In the genomic region with DNA sequence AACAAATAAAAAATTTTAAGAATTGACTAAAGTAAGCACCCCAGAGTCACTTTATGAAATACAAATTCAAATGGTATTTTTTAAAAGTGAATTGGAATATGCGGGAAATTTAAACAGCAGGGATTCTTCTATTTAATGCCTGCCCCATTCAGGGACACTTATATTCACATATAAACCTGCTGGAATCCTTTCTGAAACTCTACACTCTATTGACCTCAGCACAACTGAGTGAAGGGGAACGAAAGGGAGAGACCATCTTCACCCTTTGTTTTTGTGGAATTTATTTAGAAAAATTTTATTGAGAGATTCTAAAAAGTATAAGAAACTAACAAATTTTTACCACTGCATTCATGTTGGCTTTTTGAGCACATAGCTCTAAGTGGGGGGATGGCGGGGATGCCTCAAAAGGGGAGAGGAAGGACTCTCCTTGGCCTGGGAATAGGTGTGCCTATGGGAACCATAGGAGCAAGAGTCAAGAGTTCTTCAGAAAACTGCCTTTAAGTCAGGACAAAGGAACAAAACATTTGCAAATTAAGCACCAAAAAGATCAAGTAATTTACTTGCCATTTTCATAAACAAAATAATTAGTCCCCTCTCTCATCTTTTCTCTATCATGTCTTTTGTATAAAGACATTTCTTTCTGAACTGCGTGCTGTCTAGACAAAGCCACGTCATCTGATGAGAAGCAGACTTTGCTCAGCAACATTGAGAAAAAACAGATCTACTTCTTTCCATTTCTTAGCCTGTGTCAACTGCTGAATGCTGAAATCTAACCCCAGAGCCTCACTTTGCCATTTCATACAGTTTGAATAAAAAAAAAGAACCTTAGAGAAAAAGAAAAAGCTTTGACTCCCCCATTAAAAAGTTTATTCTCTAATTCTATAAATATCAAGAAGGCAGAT, we compare ENCODE assay signal across 22 cellular contexts.
A peak's percentile ranks its signal among the peaks of the same experiment; 100 is the strongest.
DNase-seq lines count a peak whose midpoint lies in the region; TF ChIP-seq lines count a peak whose summit lies in the region.
"Had no signal": no experiment of that assay in that cellular context is flagged by ENCODE, and none has a peak within 500 bp of the region (broad histone marks: within the 10 kb centered on the region; RNA-seq: fewer than 3 reads in every experiment).

No MANE protein-coding gene starts in this region.

- H3K9me3 ChIP-seq in SK-N-MC (ENCODE audit: low read depth, low read length), result peaks cover 6% of the 10 kb centered on the region; the same call in 1 of the 2 replicates
- H3K9me3 ChIP-seq: esophagus muscularis mucosa, Peyer's patch, suprapubic skin had no signal

- H3K4me1 Mint-ChIP-seq in nephron progenitor cell, result no peaks in the 10 kb centered on the region
- H3K4me1 Mint-ChIP-seq: activated CD4-positive, alpha-beta T cell treated with anti-CD3 and anti-CD28 coated beads, Interleukin-2, amount 10 ng/mL, durations not matched to agents 24 days and 14 days had no signal

- no peak for TF ChIP-seq CTCF in nephron progenitor cell (IDR thresholded peaks at IDR 0.05)

- H3K27ac Mint-ChIP-seq in nephron progenitor cell, result peak overlapping the region; percentile 9
- H3K27ac Mint-ChIP-seq: activated CD4-positive, alpha-beta T cell treated with anti-CD3 and anti-CD28 coated beads, Interleukin-2, amount 10 ng/mL, durations not matched to agents 24 days and 14 days; activated naive CD4-positive, alpha-beta T cell treated with anti-CD3 and anti-CD28 coated beads, Interleukin-2, amount 50 U/mL, for 72 hours; activated T-helper 1 cell treated with anti-CD3 and anti-CD28 coated beads, Interleukin-12 subunit alpha, Interleukin-12 subunit beta, Interleukin-2, Interleukin-4 antibody, amounts not matched to agents 30 ng/mL and 10 ng/mL and 1 ng/mL, durations not matched to agents 14 hours and 24 hours and 36 hours; natural killer cell treated with Interleukin-12 subunit alpha and Interleukin-12 subunit beta and Interleukin-15 and Interleukin-18, amount 100 ng/mL, for 72 hours; T-helper 1 cell treated with Interleukin-12 subunit alpha and Interleukin-12 subunit beta and Interleukin-4 antibody, amounts not matched to agents 30 μg/mL and 1 μg/mL, for 36 hours had no signal

- DNase-seq in AG08395 (ENCODE audit: low spot score), result peak; percentile 8
- no peak for DNase-seq in SK-N-MC (ENCODE audit: low read depth, low spot score)
- peak; percentile 6 for DNase-seq in fibroblast of gingiva (ENCODE audit: low read depth)
- DNase-seq in nephron progenitor cell, result no peak
- no peak for DNase-seq in stimulated activated CD4-positive, alpha-beta T cell treated with anti-CD3 and anti-CD28 coated beads, Interleukin-4, amount 100 ng/mL, for 24 hours
- no peak for DNase-seq in caudate nucleus (lab: John Stamatoyannopoulos, UW)
- DNase-seq in AG20443 (ENCODE audit: low spot score), result no peak
- DNase-seq in middle frontal gyrus (ENCODE audit: extremely low spot score, low spot score), result no peak
- DNase-seq: activated CD4-positive, alpha-beta T cell treated with anti-CD3 and anti-CD28 coated beads, Interleukin-2, amount 10 ng/mL, durations not matched to agents 24 days and 14 days; DMS79 treated with DMSO at 0.1 percent for 48 hours; effector CD8-positive, alpha-beta T cell; glutamatergic neuron; GOT3; NCI-H524; Peyer's patch had no signal

- no peak overlapping the region for H3K4me3 Mint-ChIP-seq in nephron progenitor cell
- H3K4me3 Mint-ChIP-seq: activated CD4-positive, alpha-beta T cell treated with anti-CD3 and anti-CD28 coated beads, Interleukin-2, amount 10 ng/mL, durations not matched to agents 24 days and 14 days; activated T-helper 1 cell treated with anti-CD3 and anti-CD28 coated beads, Interleukin-12 subunit alpha, Interleukin-12 subunit beta, Interleukin-2, Interleukin-4 antibody, amounts not matched to agents 30 ng/mL and 10 ng/mL and 1 ng/mL, durations not matched to agents 14 hours and 24 hours and 36 hours; natural killer cell treated with Interleukin-12 subunit alpha and Interleukin-12 subunit beta and Interleukin-15 and Interleukin-18, amount 100 ng/mL, for 72 hours; T-helper 1 cell treated with Interleukin-12 subunit alpha and Interleukin-12 subunit beta and Interleukin-4 antibody, amounts not matched to agents 30 μg/mL and 1 μg/mL, for 36 hours had no signal

- H3K4me3 ChIP-seq in SK-N-MC, result no peak overlapping the region
- H3K4me3 ChIP-seq: esophagus muscularis mucosa, Peyer's patch, suprapubic skin had no signal

- peaks cover 56% of the 10 kb centered on the region for H3K36me3 Mint-ChIP-seq in nephron progenitor cell (ENCODE audit: low read depth)

- peaks cover 52% of the 10 kb centered on the region for H3K36me3 ChIP-seq in SK-N-MC (ENCODE audit: insufficient read depth, low read length)

- H3K27ac ChIP-seq in SK-N-MC (peak overlapping the region; percentile 51; the same call in 1 of the 2 replicates), caudate nucleus (ENCODE audit: low read depth, low read length) (no peak overlapping the region)
- H3K27ac ChIP-seq: esophagus muscularis mucosa, parathyroid adenoma, Peyer's patch, suprapubic skin had no signal

- no peak overlapping the region for H3K9ac ChIP-seq in SK-N-MC (ENCODE audit: insufficient read length)
- H3K9ac ChIP-seq: parathyroid adenoma had no signal

- peaks cover 3% of the 10 kb centered on the region for H3K27me3 Mint-ChIP-seq in nephron progenitor cell (ENCODE audit: low read depth, poor library complexity)
- H3K27me3 Mint-ChIP-seq: activated CD4-positive, alpha-beta T cell treated with anti-CD3 and anti-CD28 coated beads, Interleukin-2, amount 10 ng/mL, durations not matched to agents 24 days and 14 days; natural killer cell treated with Interleukin-12 subunit alpha and Interleukin-12 subunit beta and Interleukin-15 and Interleukin-18, amount 100 ng/mL, for 72 hours had no signal

- H3K9me3 Mint-ChIP-seq in nephron progenitor cell, result peaks cover 15% of the 10 kb centered on the region
- H3K9me3 Mint-ChIP-seq: activated CD4-positive, alpha-beta T cell treated with anti-CD3 and anti-CD28 coated beads, Interleukin-2, amount 10 ng/mL, durations not matched to agents 24 days and 14 days; activated naive CD4-positive, alpha-beta T cell treated with anti-CD3 and anti-CD28 coated beads, Interleukin-2, amount 50 U/mL, for 72 hours; natural killer cell treated with Interleukin-12 subunit alpha and Interleukin-12 subunit beta and Interleukin-15 and Interleukin-18, amount 100 ng/mL, for 72 hours had no signal

Comparison
In these comparisons a context has a peak if more than half of its experiments do, and no peak if none do; other contexts are left out.
1. DNase-seq: peak in AG08395 (single experiment) and fibroblast of gingiva (single experiment); none in SK-N-MC (single experiment), nephron progenitor cell (single experiment), stimulated activated CD4-positive, alpha-beta T cell treated with anti-CD3 and anti-CD28 coated beads, Interleukin-4, amount 100 ng/mL, for 24 hours (single experiment), caudate nucleus (0 of 61), AG20443 (single experiment) and middle frontal gyrus (single experiment).